ENCODE assay signal across 8 cellular contexts in genomic region chr19:32339988-32340874, GRCh38. TPM values are rescaled to one million over a fixed set of nuclear protein-coding genes. Genes with fewer than 3 reads are reported as not detected.
A peak's percentile ranks its signal among the peaks of the same experiment; 100 is the strongest.
DNase-seq lines count a peak whose midpoint lies in the region; ATAC-seq, FAIRE-seq and TF ChIP-seq lines count a peak whose summit lies in the region.

No MANE protein-coding gene starts in this region.

- H3K9me3 ChIP-seq in BE2C (no peaks in the 10 kb centered on the region), mesenchymal stem cell (ENCODE audit: control insufficient read depth, low read length) (no peaks in the 10 kb centered on the region)

- H3K23ac ChIP-seq in mesenchymal stem cell (ENCODE audit: low read length in 2 of 2), result no peak overlapping the region

- no peak overlapping the region for H2BK120ac ChIP-seq in mesenchymal stem cell (ENCODE audit: low read depth, low read length)

- H2AFZ ChIP-seq in mesenchymal stem cell (ENCODE audit: low read depth, low read length), result no peak overlapping the region

- no peak overlapping the region for H2BK15ac ChIP-seq in mesenchymal stem cell (ENCODE audit: low read depth, poor library complexity, severe bottlenecking)

- ATAC-seq in stimulated activated effector memory CD8-positive, alpha-beta T cell treated with anti-CD3 and anti-CD28 coated beads, Interleukin-12 subunit alpha, Interleukin-12 subunit beta, amount 100 ng/mL, for 72 hours, result peak; percentile 73
- no peak for ATAC-seq in HG03439 (IDR thresholded peaks at IDR 0.05; ENCODE audit: unreplicated experiment)

- no peak overlapping the region for H3K4me2 ChIP-seq in mesenchymal stem cell (ENCODE audit: low read length, poor library complexity, severe bottlenecking)

- H3K4me1 ChIP-seq in BE2C (no peaks in the 10 kb centered on the region), mesenchymal stem cell (ENCODE audit: control insufficient read depth, insufficient read depth, low read depth, low read length) (peaks cover 1% of the 10 kb centered on the region)

- H3K18ac ChIP-seq in mesenchymal stem cell (ENCODE audit: low read depth in 1 of 2, low read length in 2 of 2), result no peak overlapping the region

- peak overlapping the region; percentile 69 for H4K8ac ChIP-seq in mesenchymal stem cell (ENCODE audit: low read length)

- WGBS in mesenchymal stem cell, result 76% methylated on average over 18 of the region's 18 CpGs

- H3K27ac ChIP-seq in mesenchymal stem cell (ENCODE audit: low read length, poor library complexity, severe bottlenecking), result no peak overlapping the region

- no peak overlapping the region for H3K27ac Mint-ChIP-seq in stimulated activated effector memory CD8-positive, alpha-beta T cell treated with anti-CD3 and anti-CD28 coated beads, Interleukin-12 subunit alpha, Interleukin-12 subunit beta, amount 100 ng/mL, for 72 hours

- H3K9ac ChIP-seq in mesenchymal stem cell (ENCODE audit: low read length), result no peak overlapping the region

- H3K36me3 ChIP-seq in BE2C, result no peaks in the 10 kb centered on the region
- H3K36me3 ChIP-seq in mesenchymal stem cell (ENCODE audit: control insufficient read depth in 1 of 2, insufficient read depth in 2 of 2, low read depth in 1 of 2, low read length in 2 of 2), result no peaks in the 10 kb centered on the region

- H4K91ac ChIP-seq in mesenchymal stem cell (ENCODE audit: low read length), result peak overlapping the region; percentile 21

- TF ChIP-seq CTCF in BE2C (IDR thresholded peaks at IDR 0.05; ENCODE audit: low read depth, low read length), result peak; percentile 73

- H3K4me1 Mint-ChIP-seq in stimulated activated effector memory CD8-positive, alpha-beta T cell treated with anti-CD3 and anti-CD28 coated beads, Interleukin-12 subunit alpha, Interleukin-12 subunit beta, amount 100 ng/mL, for 72 hours, result no peaks in the 10 kb centered on the region

- H3K36me3 Mint-ChIP-seq in stimulated activated effector memory CD8-positive, alpha-beta T cell treated with anti-CD3 and anti-CD28 coated beads, Interleukin-12 subunit alpha, Interleukin-12 subunit beta, amount 100 ng/mL, for 72 hours, result peaks cover 1% of the 10 kb centered on the region

- peak; percentile 53 for FAIRE-seq in GM19239 (lab: Jason Lieb, UNC)

- no peak overlapping the region for H2AK5ac ChIP-seq in mesenchymal stem cell (ENCODE audit: low read length, severe bottlenecking)

- H3K4ac ChIP-seq in mesenchymal stem cell (ENCODE audit: low read depth in 1 of 2, low read length in 2 of 2), result no peak overlapping the region

- H3K27me3 ChIP-seq in BE2C (no peaks in the 10 kb centered on the region), mesenchymal stem cell (ENCODE audit: control insufficient read depth in 1 of 2, insufficient read depth in 1 of 2, low read length in 2 of 2) (no peaks in the 10 kb centered on the region)

- no peak overlapping the region for H2BK5ac ChIP-seq in mesenchymal stem cell (ENCODE audit: low read depth, low read length, poor library complexity, severe bottlenecking)

- no peaks in the 10 kb centered on the region for H3K9me3 Mint-ChIP-seq in stimulated activated effector memory CD8-positive, alpha-beta T cell treated with anti-CD3 and anti-CD28 coated beads, Interleukin-12 subunit alpha, Interleukin-12 subunit beta, amount 100 ng/mL, for 72 hours

- H2BK12ac ChIP-seq in mesenchymal stem cell (ENCODE audit: low read length in 2 of 2), result no peak overlapping the region

- no peaks in the 10 kb centered on the region for H3K79me1 ChIP-seq in mesenchymal stem cell (replicated peaks; ENCODE audit: low read length, poor library complexity, severe bottlenecking)

- peak; percentile 65 for DNase-seq in BE2C
- peak; percentile 28 for DNase-seq in GM19239 (ENCODE audit: insufficient read length, low spot score)
- DNase-seq in NCI-H1105 treated with DMSO at 0.1 percent for 48 hours (lab: John Stamatoyannopoulos, UW), result peak; percentile 18
- DNase-seq in activated CD4-positive, alpha-beta T cell treated with anti-CD3 and anti-CD28 coated beads for 1 hour, result peak; percentile 22
- DNase-seq in dermis microvascular lymphatic vessel endothelial cell (ENCODE audit: low read depth in 2 of 2), result peak; percentile 34 to 61
- peak; percentile 61 for DNase-seq in mesenchymal stem cell
- peak in 1 of 2 donors; percentile 69 for DNase-seq in stimulated activated effector memory CD8-positive, alpha-beta T cell treated with anti-CD3 and anti-CD28 coated beads, Interleukin-12 subunit alpha, Interleukin-12 subunit beta, amount 100 ng/mL, for 72 hours (ENCODE audit: low spot score in 2 of 2)

- H3K14ac ChIP-seq in mesenchymal stem cell (ENCODE audit: low read length in 2 of 2), result no peak overlapping the region

- no peak overlapping the region for H3K4me3 Mint-ChIP-seq in stimulated activated effector memory CD8-positive, alpha-beta T cell treated with anti-CD3 and anti-CD28 coated beads, Interleukin-12 subunit alpha, Interleukin-12 subunit beta, amount 100 ng/mL, for 72 hours

- no peak overlapping the region for H3K4me3 ChIP-seq in BE2C (ENCODE audit: low read depth, low read length)
- H3K4me3 ChIP-seq in mesenchymal stem cell (ENCODE audit: insufficient read depth in 1 of 2, low read depth in 1 of 2, low read length in 2 of 2), result no peak overlapping the region

RNA-seq across cellular contexts. Expression of gene ZNF507, which starts 5.2 kb away (rescaled TPM):
- polyA plus RNA-seq in BE2C (2012; ENCODE audit: insufficient read depth, insufficient read length, low read depth), result 9.2 TPM
- 7.2 and 10.5 TPM in 2 replicates for total RNA-seq in dermis microvascular lymphatic vessel endothelial cell
- 8.9 TPM for polyA plus RNA-seq in mesenchymal stem cell (2013, experiment 1 of 2)
- polyA plus RNA-seq in mesenchymal stem cell (2013, experiment 2 of 2), result 8.9 TPM
